1 cellular context compared by ENCODE assay signal in genomic region chr22:20191803-20192202, GRCh38.
TF ChIP-seq lines count a peak whose summit lies in the region.

No MANE protein-coding gene starts in this region.

TF ChIP-seq in K562, 482 proteins besides CTCF, POLR2A, EP300 and RAD21 (continued from another document):
- TF ChIP-seq, protein P1, sequence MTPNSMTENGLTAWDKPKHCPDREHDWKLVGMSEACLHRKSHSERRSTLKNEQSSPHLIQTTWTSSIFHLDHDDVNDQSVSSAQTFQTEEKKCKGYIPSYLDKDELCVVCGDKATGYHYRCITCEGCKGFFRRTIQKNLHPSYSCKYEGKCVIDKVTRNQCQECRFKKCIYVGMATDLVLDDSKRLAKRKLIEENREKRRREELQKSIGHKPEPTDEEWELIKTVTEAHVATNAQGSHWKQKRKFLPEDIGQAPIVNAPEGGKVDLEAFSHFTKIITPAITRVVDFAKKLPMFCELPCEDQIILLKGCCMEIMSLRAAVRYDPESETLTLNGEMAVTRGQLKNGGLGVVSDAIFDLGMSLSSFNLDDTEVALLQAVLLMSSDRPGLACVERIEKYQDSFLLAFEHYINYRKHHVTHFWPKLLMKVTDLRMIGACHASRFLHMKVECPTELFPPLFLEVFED (CRISPR knock-in tag; conservative IDR thresholded peaks at IDR 0.05) = no peak
- TF ChIP-seq ZFX (CRISPR knock-in tag; IDR thresholded peaks at IDR 0.05) (peak; percentile 24; the same call in 1 of the 2 replicates), ZNF76 (CRISPR knock-in tag; IDR thresholded peaks at IDR 0.05; ENCODE audit: borderline replicate concordance) (no peak), CHD1 (IDR thresholded peaks at IDR 0.05; ENCODE audit: low read length) (no peak), SRSF7 (optimal IDR thresholded peaks at IDR 0.05; ENCODE audit: low read depth, low read length) (no peak), CBX2 (IDR thresholded peaks at IDR 0.05; ENCODE audit: insufficient read depth, low read length, poor library complexity, severe bottlenecking) (peak; percentile 1), KLF1 (tag; IDR thresholded peaks at IDR 0.05) (no peak), DEAF1 (CRISPR knock-in tag; IDR thresholded peaks at IDR 0.05) (no peak), FUS (optimal IDR thresholded peaks at IDR 0.05; ENCODE audit: low read depth, low read length) (no peak), ZKSCAN1 (IDR thresholded peaks at IDR 0.05; ENCODE audit: low read depth, low read length) (peak; percentile 93), MED1 (CRISPR knock-in tag; IDR thresholded peaks at IDR 0.05; ENCODE audit: borderline replicate concordance) (no peak), EGR1 (conservative IDR thresholded peaks at IDR 0.05) (no peak), E2F4 (CRISPR knock-in tag; IDR thresholded peaks at IDR 0.05; ENCODE audit: low read depth) (0 out of 2 replicates have a peak, but pooled peaks have one; percentile 43), KDM2B (CRISPR knock-in tag; IDR thresholded peaks at IDR 0.05) (no peak), ZNF740 (CRISPR knock-in tag; IDR thresholded peaks at IDR 0.05) (peak; percentile 67; the same call in 1 of the 2 replicates), ZNF740 (tag; IDR thresholded peaks at IDR 0.05) (no peak), NBN (IDR thresholded peaks at IDR 0.05; ENCODE audit: low read depth) (no peak)
- TF ChIP-seq, protein P2, sequence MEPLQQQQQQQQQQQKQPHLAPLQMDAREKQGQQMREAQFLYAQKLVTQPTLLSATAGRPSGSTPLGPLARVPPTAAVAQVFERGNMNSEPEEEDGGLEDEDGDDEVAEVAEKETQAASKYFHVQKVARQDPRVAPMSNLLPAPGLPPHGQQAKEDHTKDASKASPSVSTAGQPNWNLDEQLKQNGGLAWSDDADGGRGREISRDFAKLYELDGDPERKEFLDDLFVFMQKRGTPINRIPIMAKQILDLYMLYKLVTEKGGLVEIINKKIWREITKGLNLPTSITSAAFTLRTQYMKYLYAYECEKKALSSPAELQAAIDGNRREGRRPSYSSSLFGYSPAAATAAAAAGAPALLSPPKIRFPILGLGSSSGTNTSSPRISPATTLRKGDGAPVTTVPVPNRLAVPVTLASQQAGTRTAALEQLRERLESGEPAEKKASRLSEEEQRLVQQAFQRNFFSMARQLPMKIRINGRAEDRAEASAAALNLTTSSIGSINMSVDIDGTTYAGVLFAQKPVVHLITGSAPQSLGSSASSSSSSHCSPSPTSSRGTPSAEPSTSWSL (CRISPR knock-in tag; IDR thresholded peaks at IDR 0.05; ENCODE audit: borderline replicate concordance) = no peak
